In genomic region chr19:5789886-5790572, GRCh38 we compare ENCODE assay signal across 8 cellular contexts. TPM values are rescaled to one million over a fixed set of nuclear protein-coding genes. Genes with fewer than 3 reads are reported as not detected.
DNase-seq lines count a peak whose midpoint lies in the region; ATAC-seq, FAIRE-seq and TF ChIP-seq lines count a peak whose summit lies in the region.

No MANE protein-coding gene starts in this region.

- 77 to 87% (median 80%) methylated on average over 26 to 27 of the region's 27 CpGs for WGBS in spleen, 5 donors

- peaks cover 30% of the 10 kb centered on the region for H3K36me3 Mint-ChIP-seq in HFFc6 (ENCODE audit: low read depth)
- peaks cover 51% of the 10 kb centered on the region for H3K36me3 Mint-ChIP-seq in activated T-helper 17 cell treated with anti-CD3 and anti-CD28 coated beads, Interleukin-2, amount 50 U/mL, for 72 hours (ENCODE audit: low read depth)

- peak overlapping the region in 7 of 8 donors; percentile 97 to 99 (median 99) for H3K27ac ChIP-seq in spleen

- no peak overlapping the region for H3K9ac ChIP-seq in iPS-15b (ENCODE audit: low read depth, low read length)

- H3K4me3 ChIP-seq in iPS-15b (ENCODE audit: low read depth, low read length), result peak overlapping the region; percentile 82
- peak overlapping the region; percentile 40 to 94 (median 86) for H3K4me3 ChIP-seq in spleen

- H3K4me3 Mint-ChIP-seq in HFFc6, result peak overlapping the region; percentile 99
- peak overlapping the region; percentile 98 for H3K4me3 Mint-ChIP-seq in activated T-helper 17 cell treated with anti-CD3 and anti-CD28 coated beads, Interleukin-2, amount 50 U/mL, for 72 hours

- H3K27me3 ChIP-seq in iPS-15b (ENCODE audit: control insufficient read depth, insufficient read depth, low read length) (no peaks in the 10 kb centered on the region), spleen (replicated peaks in 1 of 7) (no peaks in the 10 kb centered on the region)

- H3K4me1 Mint-ChIP-seq in HFFc6 (ENCODE audit: low read depth), result peaks cover 15% of the 10 kb centered on the region
- H3K4me1 Mint-ChIP-seq in activated T-helper 17 cell treated with anti-CD3 and anti-CD28 coated beads, Interleukin-2, amount 50 U/mL, for 72 hours, result peaks cover 11% of the 10 kb centered on the region

- intact Hi-C loops in spleen (cut with DNase I; ENCODE audit: low total_unique reads), result no loop called here

- no peak for TF ChIP-seq POLR2A in spleen (IDR thresholded peaks at IDR 0.05)

- H3K4me1 ChIP-seq in iPS-15b (ENCODE audit: control insufficient read depth, insufficient read depth, low read length), result no peaks in the 10 kb centered on the region
- H3K4me1 ChIP-seq in spleen, result peaks cover 6 to 23% (median 11%) of the 10 kb centered on the region in 6 donors

- no peak for DNase-seq in HFFc6
- peak; percentile 85 for DNase-seq in spleen
- no peak for DNase-seq in UCSD-AML1 (lab: John Stamatoyannopoulos, UW; ENCODE audit: unreplicated experiment)
- no peak for DNase-seq in GOT3 (lab: John Stamatoyannopoulos, UW)
- DNase-seq in HTR-8/SVneo (ENCODE audit: insufficient read length, low spot score), result no peak

- H3K9me3 ChIP-seq in iPS-15b (ENCODE audit: control insufficient read depth, insufficient read depth, low read length) (no peaks in the 10 kb centered on the region), spleen (peaks cover 0 to 3% (median 0%) of the 10 kb centered on the region in 8 donors)

- no peak for TF ChIP-seq CTCF in HFFc6 (IDR thresholded peaks at IDR 0.05)
- TF ChIP-seq CTCF in spleen (IDR thresholded peaks at IDR 0.05 in 8 of 11, conservative IDR thresholded peaks at IDR 0.05 in 3 of 11), result no peak

- FAIRE-seq in HTR-8/SVneo (lab: Jason Lieb, UNC), result no peak

- no peak for ATAC-seq in activated T-helper 17 cell treated with anti-CD3 and anti-CD28 coated beads, Interleukin-2, amount 50 U/mL, for 72 hours (replicated peaks)
- ATAC-seq in HG03280 (IDR thresholded peaks at IDR 0.05; ENCODE audit: unreplicated experiment), result no peak

- H3K9me3 Mint-ChIP-seq in HFFc6, result peaks cover 4% of the 10 kb centered on the region; the same call in 1 of the 2 replicates
- H3K9me3 Mint-ChIP-seq in activated T-helper 17 cell treated with anti-CD3 and anti-CD28 coated beads, Interleukin-2, amount 50 U/mL, for 72 hours, result no peaks in the 10 kb centered on the region

- H3K27me3 Mint-ChIP-seq in HFFc6 (ENCODE audit: insufficient read depth), result peaks cover 5% of the 10 kb centered on the region
- no peaks in the 10 kb centered on the region for H3K27me3 Mint-ChIP-seq in activated T-helper 17 cell treated with anti-CD3 and anti-CD28 coated beads, Interleukin-2, amount 50 U/mL, for 72 hours

- H3K27ac Mint-ChIP-seq in HFFc6, result peak overlapping the region; percentile 100
- H3K27ac Mint-ChIP-seq in activated T-helper 17 cell treated with anti-CD3 and anti-CD28 coated beads, Interleukin-2, amount 50 U/mL, for 72 hours, result peak overlapping the region; percentile 100

- H3K36me3 ChIP-seq in iPS-15b (ENCODE audit: control insufficient read depth, insufficient read depth, low read length), result peaks cover 43% of the 10 kb centered on the region
- peaks cover 3 to 52% (median 50%) of the 10 kb centered on the region in 6 donors for H3K36me3 ChIP-seq in spleen

RNA-seq across cellular contexts. Expression of gene DUS3L, which starts 0.9 kb away (rescaled TPM):
- total RNA-seq in HFFc6 (2021; fragmentation: NEBNext Ultra II Directional; extraction: Animal tissue kit (Norgen Biotek cat#: 25700)), result 10 to 100 TPM; 15.6 to 20.5 (median 18.3) TPM
- 10 to 100 TPM; 46.8 to 73.6 TPM for total RNA-seq in activated T-helper 17 cell treated with anti-CD3 and anti-CD28 coated beads, Interleukin-2, amount 50 U/mL, for 72 hours
- total RNA-seq in spleen, result 10 to 100 TPM; 22.7 to 63.9 (median 34.5) TPM
- polyA plus RNA-seq in spleen, result 10 to 100 TPM; 31.3 to 57.4 (median 52.5) TPM

RNA-seq across cellular contexts. Expression of gene PRR22, which starts 5.5 kb away (rescaled TPM):
- total RNA-seq in HFFc6 (2021; fragmentation: NEBNext Ultra II Directional; extraction: Animal tissue kit (Norgen Biotek cat#: 25700)), result 1 to 10 TPM in 5 of 6 experiments, under 1 TPM in 1; 0.92 to 1.6 (median 1.4) TPM
- 1 to 10 TPM; 4.6 to 9.9 TPM for total RNA-seq in activated T-helper 17 cell treated with anti-CD3 and anti-CD28 coated beads, Interleukin-2, amount 50 U/mL, for 72 hours
- total RNA-seq in spleen, result 1 to 10 TPM; 1.4 to 4.7 (median 2.4) TPM
- polyA plus RNA-seq in spleen, result 10 to 100 TPM in 2 of 3 donors, 1 to 10 TPM in 1; 4.9 to 11.4 (median 10.6) TPM

RNA-seq across cellular contexts. Expression of gene NRTN, which starts 14.8 kb away (rescaled TPM):
- not detected for total RNA-seq in HFFc6 (2021; fragmentation: NEBNext Ultra II Directional; extraction: Animal tissue kit (Norgen Biotek cat#: 25700))
- under 1 TPM; 0.32 to 0.52 TPM for total RNA-seq in activated T-helper 17 cell treated with anti-CD3 and anti-CD28 coated beads, Interleukin-2, amount 50 U/mL, for 72 hours
- total RNA-seq in spleen, result 1 to 10 TPM in 1 of 7 donors, under 1 TPM in 2, not detected in 4; 0.32 to 2.3 (median 0.72) TPM
- under 1 TPM in 2 of 3 donors, not detected in 1; 0.29 to 0.30 TPM for polyA plus RNA-seq in spleen

RNA-seq across cellular contexts. Expression of gene FUT6, which starts 49.5 kb away (rescaled TPM):
- not detected for total RNA-seq in HFFc6 (2021; fragmentation: NEBNext Ultra II Directional; extraction: Animal tissue kit (Norgen Biotek cat#: 25700))
- total RNA-seq in activated T-helper 17 cell treated with anti-CD3 and anti-CD28 coated beads, Interleukin-2, amount 50 U/mL, for 72 hours, result not detected
- total RNA-seq in spleen, result under 1 TPM in 2 of 7 donors, not detected in 5; 0.20 to 0.44 TPM
- polyA plus RNA-seq in spleen, result under 1 TPM; 0.06 to 0.13 (median 0.07) TPM
